In genomic region chr11:120549346-120549745, GRCh38 we compare ENCODE assay signal across 26 cellular contexts. TPM values are rescaled to one million over a fixed set of nuclear protein-coding genes. Genes with fewer than 3 reads are reported as not detected.
DNase-seq lines count a peak whose midpoint lies in the region; ATAC-seq, FAIRE-seq and TF ChIP-seq lines count a peak whose summit lies in the region.
"Had no signal": no experiment of that assay in that cellular context is flagged by ENCODE, and none has a peak within 500 bp of the region (broad histone marks: within the 10 kb centered on the region; RNA-seq: fewer than 3 reads in every experiment).

No MANE protein-coding gene starts in this region.

- H2AK5ac ChIP-seq in H1 (ENCODE audit: low read depth, low read length) (no peak overlapping the region), neuronal stem cell (ENCODE audit: low read depth, low read length) (no peak overlapping the region)

- H3K4ac ChIP-seq in H1 (replicated peaks; ENCODE audit: insufficient read length, low read depth, low read length) = no peak overlapping the region
- H3K4ac ChIP-seq in neuronal stem cell (ENCODE audit: low read length) = no peak overlapping the region

- FAIRE-seq in H1 (lab: Jason Lieb, UNC) = no peak
- FAIRE-seq: A549, D721Med, GM12891, GM18507 had no signal

- H3K9me3 ChIP-seq in H1 (ENCODE audit: insufficient read depth in 2 of 2, low read depth in 1 of 2, low read length in 1 of 2) (no peaks in the 10 kb centered on the region), neuronal stem cell (replicated peaks in 1 of 2; ENCODE audit: control insufficient read depth in 2 of 2, insufficient read depth in 1 of 2, low read depth in 1 of 2, low read length in 2 of 2) (no peaks in the 10 kb centered on the region), GM23248 (ENCODE audit: low read depth) (no peaks in the 10 kb centered on the region), osteoblast (ENCODE audit: low read depth, low read length) (no peaks in the 10 kb centered on the region), heart left ventricle (no peaks in the 10 kb centered on the region)
- H3K9me3 ChIP-seq: A549; BE2C; BLaER1 treated with 17β-estradiol and CSF1 and Interleukin-3, amounts not matched to agents 10 nM and 100 nM had no signal

- H3K36me3 ChIP-seq in H1 (ENCODE audit: control insufficient read depth in 2 of 4, insufficient read depth in 4 of 4, low read length in 3 of 4) (no peaks in the 10 kb centered on the region), neuronal stem cell (replicated peaks in 1 of 2; ENCODE audit: control insufficient read depth in 2 of 2, insufficient read depth in 2 of 2, low read length in 2 of 2) (no peaks in the 10 kb centered on the region), GM23248 (ENCODE audit: low read depth) (no peaks in the 10 kb centered on the region), osteoblast (ENCODE audit: insufficient read depth, low read length) (no peaks in the 10 kb centered on the region), heart left ventricle (no peaks in the 10 kb centered on the region)
- H3K36me3 ChIP-seq: BE2C; BLaER1 treated with 17β-estradiol and CSF1 and Interleukin-3, amounts not matched to agents 10 nM and 100 nM had no signal

- H3K18ac ChIP-seq in H1 (ENCODE audit: extremely low read depth, low read length) (peak overlapping the region; percentile 32; the same call in 1 of the 2 replicates), neuronal stem cell (ENCODE audit: low read length) (peak overlapping the region; percentile 39)

- no peak overlapping the region for H3K23ac ChIP-seq in H1 (ENCODE audit: insufficient read length)
- no peak overlapping the region for H3K23ac ChIP-seq in neuronal stem cell (ENCODE audit: low read depth, low read length, poor library complexity)

- H3K27me3 ChIP-seq in H1 (replicated peaks in 1 of 4; ENCODE audit: control insufficient read depth in 3 of 4, extremely low read depth in 1 of 4, insufficient read depth in 3 of 4, low read length in 3 of 4) (no peaks in the 10 kb centered on the region; a peak in 1 of 7 replicates), neuronal stem cell (ENCODE audit: control insufficient read depth in 3 of 3, insufficient read depth in 3 of 3, low read depth in 1 of 3, low read length in 3 of 3) (peaks cover 0 to 3% (median 0%) of the 10 kb centered on the region in 3 experiments), GM23248 (replicated peaks; ENCODE audit: insufficient read depth) (no peaks in the 10 kb centered on the region), osteoblast (ENCODE audit: insufficient read depth, low read length) (no peaks in the 10 kb centered on the region), heart left ventricle (no peaks in the 10 kb centered on the region)
- H3K27me3 ChIP-seq: BE2C; BLaER1 treated with 17β-estradiol and CSF1 and Interleukin-3, amounts not matched to agents 10 nM and 100 nM had no signal

- no peak for TF ChIP-seq CTCF in H1 (IDR thresholded peaks at IDR 0.05; ENCODE audit: control extremely low read depth in 1 of 3, insufficient read depth in 1 of 3, low read depth in 1 of 3, low read length in 3 of 3)
- TF ChIP-seq CTCF in osteoblast (IDR thresholded peaks at IDR 0.05; ENCODE audit: extremely low read depth, low read depth, low read length) = no peak
- TF ChIP-seq CTCF in heart left ventricle (IDR thresholded peaks at IDR 0.05) = no peak

- no peaks in the 10 kb centered on the region; the same call in none of the 2 replicates for H3K23me2 ChIP-seq in H1 (ENCODE audit: low read depth, low read length)

- H3F3A ChIP-seq in GM23248 (ENCODE audit: insufficient read depth) = peaks cover 19% of the 10 kb centered on the region

- in situ Hi-C loops in GM23248 (cut with MboI) = no loop called here

- no peak overlapping the region for H3K14ac ChIP-seq in H1 (ENCODE audit: insufficient read length)
- peak overlapping the region; percentile 12 for H3K14ac ChIP-seq in neuronal stem cell (ENCODE audit: low read length)

- no peak for TF ChIP-seq EP300 in H1 (IDR thresholded peaks at IDR 0.05; ENCODE audit: borderline replicate concordance in 1 of 2, low read depth in 2 of 2, low read length in 2 of 2)

- no peak overlapping the region for H3K27ac ChIP-seq in H1 (ENCODE audit: low read depth, low read length)
- no peak overlapping the region for H3K27ac ChIP-seq in neuronal stem cell (replicated peaks; ENCODE audit: low read length)
- no peak overlapping the region for H3K27ac ChIP-seq in GM23248
- H3K27ac ChIP-seq in osteoblast (ENCODE audit: low read depth, low read length) = no peak overlapping the region
- H3K27ac ChIP-seq in heart left ventricle = no peak overlapping the region
- H3K27ac ChIP-seq: A549; BLaER1 treated with 17β-estradiol and CSF1 and Interleukin-3, amounts not matched to agents 10 nM and 100 nM had no signal

- 0 out of 2 replicates have a peak overlapping the region, but pooled peaks have one; percentile 4 for H4K8ac ChIP-seq in H1 (ENCODE audit: extremely low read depth, insufficient read depth, low read length)
- H4K8ac ChIP-seq in neuronal stem cell (ENCODE audit: low read depth, low read length) = no peak overlapping the region

- DNase-seq in NCI-H69 (lab: John Stamatoyannopoulos, UW) (peak; percentile 29), H1 (ENCODE audit: low read depth in 1 of 2, low spot score in 2 of 2) (no peak), neuronal stem cell (ENCODE audit: low spot score) (no peak), GM23248 (no peak), osteoblast (ENCODE audit: insufficient read length, low spot score, missing footprints) (no peak), DMS153 treated with DMSO at 0.1 percent for 48 hours (lab: John Stamatoyannopoulos, UW; ENCODE audit: unreplicated experiment) (no peak), heart left ventricle (no peak)
- DNase-seq: 8988T; ACHN; AML-193; BE2C; CD4-positive, alpha-beta T cell; CD8-positive, alpha-beta memory T cell; DMS 273 treated with DMSO at 0.1 percent for 48 hours; DMS53; DMS79 treated with DMSO at 0.1 percent for 48 hours; GF-D8; H9; HFFc6 had no signal

- no peak overlapping the region for H2BK12ac ChIP-seq in H1 (ENCODE audit: low read depth, low read length)
- no peak overlapping the region for H2BK12ac ChIP-seq in neuronal stem cell (ENCODE audit: low read length)

- no peak overlapping the region for H4K5ac ChIP-seq in H1 (ENCODE audit: insufficient read length, low read depth, low read length)

- H3K4me1 ChIP-seq in H1 (replicated peaks in 1 of 4; ENCODE audit: control insufficient read depth in 3 of 4, insufficient read depth in 4 of 4, low read length in 3 of 4) (peaks cover 4 to 23% (median 14%) of the 10 kb centered on the region in 4 experiments), neuronal stem cell (ENCODE audit: control insufficient read depth in 2 of 2, insufficient read depth in 1 of 2, low read depth in 1 of 2, low read length in 2 of 2) (peaks cover 9 to 21% of the 10 kb centered on the region in 2 donors), GM23248 (ENCODE audit: insufficient read depth) (peaks cover 25% of the 10 kb centered on the region), osteoblast (ENCODE audit: insufficient read depth, low read length) (peaks cover 27% of the 10 kb centered on the region), heart left ventricle (peaks cover 0 to 38% (median 21%) of the 10 kb centered on the region in 12 donors)

- H2BK20ac ChIP-seq in H1 (ENCODE audit: low read length) = 0 out of 2 replicates have a peak overlapping the region, but pooled peaks have one; percentile 32

- H2BK120ac ChIP-seq in H1 (replicated peaks; ENCODE audit: low read depth, low read length) = no peak overlapping the region
- H2BK120ac ChIP-seq in neuronal stem cell (ENCODE audit: low read depth, low read length) = no peak overlapping the region

- no peak overlapping the region for H3K56ac ChIP-seq in H1 (replicated peaks; ENCODE audit: insufficient read length, low read depth, low read length)

- 79% methylated on average over 11 of the region's 11 CpGs; no CpG with 5 or more reads in 1 of the 2 experiments for WGBS in H1 (ENCODE audit: extremely low coverage in 1 of 2, insufficient coverage in 1 of 2, insufficient read length in 1 of 2, insufficient replicate concordance in 2 of 2, low coverage in 1 of 2, low lambda C conversion rate in 2 of 2, missing lambda C conversion rate in 1 of 2), 2 experiments
- no CpG with 5 or more reads among the region's 11 CpGs for whole genome bisulfite sequencing in neuronal stem cell (ENCODE audit: extremely low coverage in 2 of 2, insufficient read length in 2 of 2, insufficient replicate concordance in 1 of 2), 2 donors
- 88 to 91% methylated on average over 11 of the region's 11 CpGs for WGBS in GM23248 (ENCODE audit: low coverage in 1 of 2, low lambda C conversion rate in 2 of 2, missing lambda C conversion rate in 2 of 2), 2 experiments
- WGBS in heart left ventricle, 4 donors = 80 to 91% (median 83%) methylated on average over 11 of the region's 11 CpGs

- intact Hi-C loops in heart left ventricle (cut with DNase I) = no loop called here

- H4K91ac ChIP-seq in H1 (replicated peaks; ENCODE audit: insufficient read length, low read length) (no peak overlapping the region), neuronal stem cell (ENCODE audit: low read depth, low read length, poor library complexity) (peak overlapping the region; percentile 32)

- no peak overlapping the region for H2BK5ac ChIP-seq in H1 (ENCODE audit: low read depth, low read length)
- no peak overlapping the region for H2BK5ac ChIP-seq in neuronal stem cell (ENCODE audit: low read length)

- TF ChIP-seq RAD21 in H1 (IDR thresholded peaks at IDR 0.05 in 1 of 2, conservative IDR thresholded peaks at IDR 0.05 in 1 of 2; ENCODE audit: low read depth in 2 of 2, low read length in 2 of 2) = no peak

- H3K79me2 ChIP-seq in H1 (ENCODE audit: control insufficient read depth in 1 of 2, insufficient read depth in 2 of 2, low read length in 2 of 2) (no peaks in the 10 kb centered on the region), GM23248 (ENCODE audit: insufficient read depth) (no peaks in the 10 kb centered on the region), osteoblast (ENCODE audit: insufficient read depth, low read length) (no peaks in the 10 kb centered on the region)

- no peak for TF ChIP-seq POLR2A in H1 (IDR thresholded peaks at IDR 0.05; ENCODE audit: control extremely low read depth in 1 of 2, low read depth in 2 of 2, low read length in 2 of 2)
- no peak for TF ChIP-seq POLR2A in heart left ventricle (IDR thresholded peaks at IDR 0.05)

- H3K79me1 ChIP-seq in H1 (ENCODE audit: low read depth, low read length) (no peaks in the 10 kb centered on the region), neuronal stem cell (ENCODE audit: low read depth, low read length) (no peaks in the 10 kb centered on the region)

- H4K20me1 ChIP-seq in H1 (replicated peaks in 1 of 2; ENCODE audit: control insufficient read depth in 1 of 2, insufficient read depth in 2 of 2, low read length in 2 of 2) = no peaks in the 10 kb centered on the region
- no peaks in the 10 kb centered on the region for H4K20me1 ChIP-seq in GM23248 (ENCODE audit: insufficient read depth)
- no peaks in the 10 kb centered on the region for H4K20me1 ChIP-seq in osteoblast (ENCODE audit: insufficient read depth, low read length)

- POLR2A ChIA-PET in H1 (lab: Charles Lee; ENCODE audit: partially characterized antibody) = no interaction called here

- H3K4me3 ChIP-seq in H1 (ENCODE audit: extremely low read depth in 1 of 4, insufficient read depth in 2 of 4, low read depth in 3 of 4, low read length in 4 of 4) (no peak overlapping the region), neuronal stem cell (ENCODE audit: low read length in 2 of 2) (no peak overlapping the region), GM23248 (no peak overlapping the region), osteoblast (ENCODE audit: insufficient read depth, low read length) (no peak overlapping the region), heart left ventricle (no peak overlapping the region)
- H3K4me3 ChIP-seq: A549; BLaER1 treated with 17β-estradiol and CSF1 and Interleukin-3, amounts not matched to agents 10 nM and 100 nM had no signal

- H2AFZ ChIP-seq in H1 (ENCODE audit: low read length) (no peak overlapping the region), neuronal stem cell (ENCODE audit: low read length) (peak overlapping the region; percentile 20), GM23248 (no peak overlapping the region), osteoblast (ENCODE audit: low read length) (no peak overlapping the region)

- CTCF ChIA-PET in H1 (lab: Charles Lee; ENCODE audit: partially characterized antibody) = interaction anchor here (0.6 to 2.5 kb wide), 8 partner anchors 18 to 513 kb away, joined by 3 to 6 read pairs (median 4); no protein-coding TSS in a partner anchor

- no peak overlapping the region for H2BK15ac ChIP-seq in H1 (ENCODE audit: low read length)
- H2BK15ac ChIP-seq in neuronal stem cell (ENCODE audit: low read length) = no peak overlapping the region

- H3K9ac ChIP-seq in H1 (replicated peaks in 1 of 4; ENCODE audit: extremely low read depth in 1 of 4, low read depth in 3 of 4, low read length in 3 of 4) = no peak overlapping the region
- no peak overlapping the region for H3K9ac ChIP-seq in neuronal stem cell (ENCODE audit: low read depth, low read length, poor library complexity)
- H3K9ac ChIP-seq in GM23248 = no peak overlapping the region
- H3K9ac ChIP-seq: BLaER1 treated with 17β-estradiol and CSF1 and Interleukin-3, amounts not matched to agents 10 nM and 100 nM had no signal

- ATAC-seq in heart left ventricle = no peak
- ATAC-seq: HCT116 had no signal

- no peaks in the 10 kb centered on the region for H3K9me2 ChIP-seq in GM23248 (ENCODE audit: insufficient read depth)

- H3K4me2 ChIP-seq in H1 (ENCODE audit: insufficient read depth in 1 of 2, low read depth in 2 of 2, low read length in 2 of 2) (no peak overlapping the region), neuronal stem cell (ENCODE audit: insufficient read depth, low read length, poor library complexity, severe bottlenecking) (no peak overlapping the region), GM23248 (ENCODE audit: unreplicated experiment) (no peak overlapping the region), osteoblast (ENCODE audit: insufficient read depth, low read length) (no peak overlapping the region)
- H3K4me2 ChIP-seq: A549; BLaER1 treated with 17β-estradiol and CSF1 and Interleukin-3, amounts not matched to agents 10 nM and 100 nM had no signal

RNA-seq across cellular contexts. Expression of gene GRIK4, which starts 37.8 kb away (rescaled TPM):
- total RNA-seq in H1 (2021; fragmentation: NEBNext Ultra II Directional; extraction: Animal tissue kit (Norgen Biotek cat#: 25700)) = 2.4 and 2.9 TPM in 2 replicates
- polyA plus RNA-seq in H1 (2011; rRNA removed) = 1.2 and 2.2 TPM in 2 replicates
- polyA plus RNA-seq in H1 (2011; cell fraction: cytosol; rRNA removed) = 1.1 TPM
- polyA plus RNA-seq in H1 (2011; cell fraction: nucleus; rRNA removed) = 3.3 TPM
- polyA plus RNA-seq in H1 (2012, experiment 1 of 2) = 1.5 to 1.8 TPM (median 1.6 TPM) in 4 replicates
- polyA plus RNA-seq in H1 (2012, experiment 2 of 2) = 0.89 TPM
- polyA plus RNA-seq in H1 (2013, experiment 1 of 2) = 2.0 TPM
- 2.2 TPM for polyA plus RNA-seq in H1 (2013, experiment 2 of 2)
- polyA minus RNA-seq in H1 (2011; rRNA and poly(A)+ RNA removed) = 2.3 and 4.4 TPM in 2 replicates
- 2.8 TPM for polyA minus RNA-seq in H1 (2011; cell fraction: cytosol; rRNA and poly(A)+ RNA removed)
- polyA minus RNA-seq in H1 (2011; cell fraction: nucleus; rRNA and poly(A)+ RNA removed) = 4.5 TPM
- 0.66 TPM for polyA plus RNA-seq in neuronal stem cell (2013, experiment 1 of 2)
- polyA plus RNA-seq in neuronal stem cell (2013, experiment 2 of 2) = 0.66 TPM
- total RNA-seq in GM23248 (2014; rRNA removed; shearing (Covaris generic)) = not detected in 2 replicates
- not detected in 2 replicates for polyA plus RNA-seq in GM23248 (2016; fragmentation: Nextera tagmentation; extraction: Ambion mirVana)
- under 0.01 and 0.29 TPM in 2 replicates for total RNA-seq in osteoblast
- total RNA-seq in heart left ventricle = under 1 TPM in 4 of 9 donors, not detected in 5; 0.07 to 0.45 (median 0.13) TPM
- under 1 TPM in 1 of 2 donors, not detected in 1; 0.04 TPM for polyA plus RNA-seq in heart left ventricle
- total RNA-seq: CD4-positive, alpha-beta T cell; HFFc6 had no signal
- polyA plus RNA-seq: CD14-positive monocyte; CD8-positive, alpha-beta memory T cell had no signal
